In the genomic region with DNA sequence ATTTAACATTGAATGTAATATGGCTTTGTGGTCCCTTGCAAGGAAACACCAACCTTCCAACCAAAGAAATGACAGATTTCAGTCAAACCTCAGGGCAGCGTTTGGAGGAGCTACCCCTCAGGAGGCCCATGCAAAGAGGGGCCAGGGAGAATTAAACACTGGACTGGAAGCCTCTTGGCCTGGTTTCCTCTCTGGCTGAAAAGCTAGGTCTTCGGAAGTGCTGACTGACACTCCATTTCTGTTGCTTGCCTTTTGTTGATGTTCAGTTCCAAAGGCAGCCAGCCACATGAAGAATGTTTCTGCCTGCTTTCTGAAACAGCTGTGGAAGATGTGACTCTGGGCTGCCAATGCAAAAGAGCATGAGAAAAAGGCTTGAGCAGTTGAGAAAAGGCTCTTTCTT, we compare ENCODE assay signal across 23 cellular contexts.
DNase-seq lines count a peak whose midpoint lies in the region; ATAC-seq and TF ChIP-seq lines count a peak whose summit lies in the region.
"Had no signal": no experiment of that assay in that cellular context is flagged by ENCODE, and none has a peak within 500 bp of the region (broad histone marks: within the 10 kb centered on the region; RNA-seq: fewer than 3 reads in every experiment).

No MANE protein-coding gene starts in this region.

- H3K36me3 ChIP-seq in mesenchymal stem cell (ENCODE audit: control insufficient read depth in 1 of 2, insufficient read depth in 2 of 2, low read depth in 1 of 2, low read length in 2 of 2), result no peaks in the 10 kb centered on the region
- H3K36me3 ChIP-seq in vagina, result no peaks in the 10 kb centered on the region
- H3K36me3 ChIP-seq: BLaER1, HAP-1 had no signal

- H3K9me3 ChIP-seq in mesenchymal stem cell (ENCODE audit: control insufficient read depth, low read length) (peaks cover 5% of the 10 kb centered on the region), vagina (no peaks in the 10 kb centered on the region), right cardiac atrium (ENCODE audit: control insufficient read depth, low read length) (no peaks in the 10 kb centered on the region)
- H3K9me3 ChIP-seq: Caco-2 had no signal

- H2AK5ac ChIP-seq in mesenchymal stem cell (ENCODE audit: low read length, severe bottlenecking), result no peak overlapping the region

- no peak overlapping the region for H2BK5ac ChIP-seq in mesenchymal stem cell (ENCODE audit: low read depth, low read length, poor library complexity, severe bottlenecking)

- H3K4me1 ChIP-seq in mesenchymal stem cell (ENCODE audit: control insufficient read depth, insufficient read depth, low read depth, low read length) (no peaks in the 10 kb centered on the region), vagina (no peaks in the 10 kb centered on the region), right cardiac atrium (ENCODE audit: control insufficient read depth, insufficient read depth, low read length) (no peaks in the 10 kb centered on the region)
- H3K4me1 ChIP-seq: BLaER1, Caco-2, HAP-1 had no signal

- no peak overlapping the region for H4K8ac ChIP-seq in mesenchymal stem cell (ENCODE audit: low read length)

- H3K4me2 ChIP-seq in mesenchymal stem cell (ENCODE audit: low read length, poor library complexity, severe bottlenecking), result no peak overlapping the region
- H3K4me2 ChIP-seq: BLaER1, GM23338 had no signal

- no peak overlapping the region for H3K23ac ChIP-seq in mesenchymal stem cell (ENCODE audit: low read length in 2 of 2)

- H3K4me3 ChIP-seq in mesenchymal stem cell (ENCODE audit: insufficient read depth in 1 of 2, low read depth in 1 of 2, low read length in 2 of 2) (no peak overlapping the region), vagina (no peak overlapping the region), right cardiac atrium (ENCODE audit: low read length) (no peak overlapping the region)
- H3K4me3 ChIP-seq: BLaER1, GM23338, HAP-1, SK-N-MC had no signal

- H3K27me3 Mint-ChIP-seq in natural killer cell treated with Interleukin-12 subunit alpha and Interleukin-12 subunit beta and Interleukin-15 and Interleukin-18, amount 100 ng/mL, for 72 hours, result peaks cover 31 to 33% of the 10 kb centered on the region in 2 donors
- H3K27me3 Mint-ChIP-seq in natural killer cell (ENCODE audit: low read depth in 2 of 2) (peaks cover 67 to 84% of the 10 kb centered on the region in 2 donors), brain (peaks cover 9% of the 10 kb centered on the region)

- H2BK120ac ChIP-seq in mesenchymal stem cell (ENCODE audit: low read depth, low read length), result no peak overlapping the region

- no peak overlapping the region for H4K91ac ChIP-seq in mesenchymal stem cell (ENCODE audit: low read length)

- no peak overlapping the region for H2BK12ac ChIP-seq in mesenchymal stem cell (ENCODE audit: low read length in 2 of 2)

- WGBS in mesenchymal stem cell, result 53% methylated on average over 2 of the region's 2 CpGs
- 53% methylated on average over 2 of the region's 2 CpGs for WGBS in right cardiac atrium

- H3K18ac ChIP-seq in mesenchymal stem cell (ENCODE audit: low read depth in 1 of 2, low read length in 2 of 2), result no peak overlapping the region

- H3K27me3 ChIP-seq in mesenchymal stem cell (ENCODE audit: control insufficient read depth in 1 of 2, insufficient read depth in 1 of 2, low read length in 2 of 2) (peaks cover 23 to 45% of the 10 kb centered on the region in 2 experiments), vagina (no peaks in the 10 kb centered on the region), right cardiac atrium (ENCODE audit: control insufficient read depth, insufficient read depth) (no peaks in the 10 kb centered on the region)

- no peaks in the 10 kb centered on the region for H3K9me3 Mint-ChIP-seq in natural killer cell treated with Interleukin-12 subunit alpha and Interleukin-12 subunit beta and Interleukin-15 and Interleukin-18, amount 100 ng/mL, for 72 hours
- H3K9me3 Mint-ChIP-seq in natural killer cell, result peaks cover 0 to 9% of the 10 kb centered on the region in 2 donors
- peaks cover 11 to 26% (median 14%) of the 10 kb centered on the region in 5 experiments for H3K9me3 Mint-ChIP-seq in brain
- H3K9me3 Mint-ChIP-seq: CD4-positive, alpha-beta T cell had no signal

- TF ChIP-seq POLR2A in vagina (IDR thresholded peaks at IDR 0.05), result no peak

- H3K27ac ChIP-seq in mesenchymal stem cell (ENCODE audit: low read length, poor library complexity, severe bottlenecking) (no peak overlapping the region), vagina (no peak overlapping the region), right cardiac atrium (ENCODE audit: low read length) (no peak overlapping the region)
- H3K27ac ChIP-seq: BLaER1, RWPE1, SK-N-MC had no signal

- peak overlapping the region; percentile 1 for H2AFZ ChIP-seq in mesenchymal stem cell (ENCODE audit: low read depth, low read length)
- H2AFZ ChIP-seq: GM23338 had no signal

- no peak for DNase-seq in natural killer cell treated with Interleukin-12 subunit alpha and Interleukin-12 subunit beta and Interleukin-15 and Interleukin-18, amount 100 ng/mL, for 72 hours (ENCODE audit: low spot score)
- no peak for DNase-seq in natural killer cell
- no peak for DNase-seq in mesenchymal stem cell
- peak; percentile 22 to 58 for DNase-seq in vagina (ENCODE audit: extremely low spot score in 2 of 2)
- no peak for DNase-seq in right cardiac atrium
- no peak for DNase-seq in left ventricle myocardium superior
- no peak for DNase-seq in NCI-H226
- DNase-seq: Caco-2; CD4-positive, alpha-beta T cell; GDM1; KG1; NCI-H1092 treated with DMSO at 0.1 percent for 48 hours; NCI-H1436 treated with DMSO at 0.1 percent for 48 hours; NCI-H2081; NCI-H446 treated with DMSO at 0.1 percent for 48 hours; NCI-H526 treated with DMSO at 0.1 percent for 48 hours; SHP77 treated with DMSO at 0.1 percent for 48 hours had no signal

- ATAC-seq in natural killer cell treated with Interleukin-12 subunit alpha and Interleukin-12 subunit beta and Interleukin-15 and Interleukin-18, amount 100 ng/mL, for 72 hours, result no peak
- ATAC-seq in natural killer cell (no peak), right cardiac atrium (no peak), left ventricle myocardium superior (no peak)
- ATAC-seq: GM23338 had no signal

- no peaks in the 10 kb centered on the region for H3K79me1 ChIP-seq in mesenchymal stem cell (replicated peaks; ENCODE audit: low read length, poor library complexity, severe bottlenecking)

- no peak overlapping the region for H3K9ac ChIP-seq in mesenchymal stem cell (ENCODE audit: low read length)
- H3K9ac ChIP-seq: BLaER1 had no signal

- H3K27ac Mint-ChIP-seq in natural killer cell treated with Interleukin-12 subunit alpha and Interleukin-12 subunit beta and Interleukin-15 and Interleukin-18, amount 100 ng/mL, for 72 hours, result peak overlapping the region in 1 of 2 donors; percentile 46
- H3K27ac Mint-ChIP-seq in natural killer cell, result no peak overlapping the region
- H3K27ac Mint-ChIP-seq in brain, result peak overlapping the region in 4 of 5 experiments; percentile 3 to 60 (median 16)
- H3K27ac Mint-ChIP-seq: CD4-positive, alpha-beta T cell; GM23338 had no signal

- TF ChIP-seq CTCF in natural killer cell (IDR thresholded peaks at IDR 0.05) (no peak), brain (conservative IDR thresholded peaks at IDR 0.05) (no peak), vagina (IDR thresholded peaks at IDR 0.05) (no peak)

- intact Hi-C loops in natural killer cell (cut with micrococcal nuclease) (no loop called here), vagina (cut with DNase I) (loop anchor here (5.0 kb wide), 1 partner anchor 579 kb away; no protein-coding TSS in a partner anchor), right cardiac atrium (cut with DNase I) (no loop called here), left ventricle myocardium superior (cut with micrococcal nuclease) (no loop called here)

- H3K4ac ChIP-seq in mesenchymal stem cell (ENCODE audit: low read depth in 1 of 2, low read length in 2 of 2), result no peak overlapping the region

- H3K4me3 Mint-ChIP-seq in natural killer cell treated with Interleukin-12 subunit alpha and Interleukin-12 subunit beta and Interleukin-15 and Interleukin-18, amount 100 ng/mL, for 72 hours, result peak overlapping the region; percentile 0
- H3K4me3 Mint-ChIP-seq in natural killer cell, result no peak overlapping the region
- H3K4me3 Mint-ChIP-seq in brain, result peak overlapping the region in 1 of 5 experiments; percentile 56
- H3K4me3 Mint-ChIP-seq: CD4-positive, alpha-beta T cell; GM23338 had no signal

- peaks cover 24% of the 10 kb centered on the region for H3K36me3 Mint-ChIP-seq in natural killer cell treated with Interleukin-12 subunit alpha and Interleukin-12 subunit beta and Interleukin-15 and Interleukin-18, amount 100 ng/mL, for 72 hours
- H3K36me3 Mint-ChIP-seq in natural killer cell (peaks cover 17% of the 10 kb centered on the region), brain (peaks cover 11% of the 10 kb centered on the region)

- H3K14ac ChIP-seq in mesenchymal stem cell (ENCODE audit: low read length in 2 of 2), result no peak overlapping the region

- H2BK15ac ChIP-seq in mesenchymal stem cell (ENCODE audit: low read depth, poor library complexity, severe bottlenecking), result no peak overlapping the region

- peaks cover 47 to 67% of the 10 kb centered on the region in 2 donors for H3K4me1 Mint-ChIP-seq in natural killer cell treated with Interleukin-12 subunit alpha and Interleukin-12 subunit beta and Interleukin-15 and Interleukin-18, amount 100 ng/mL, for 72 hours (ENCODE audit: low read depth in 2 of 2)
- H3K4me1 Mint-ChIP-seq in natural killer cell (peaks cover 18 to 27% of the 10 kb centered on the region in 2 donors), brain (peaks cover 35% of the 10 kb centered on the region)

Comparison
In these comparisons a context has a peak if more than half of its experiments do, and no peak if none do; other contexts are left out.
1. DNase-seq: peak in vagina (2 of 2); none in natural killer cell treated with Interleukin-12 subunit alpha and Interleukin-12 subunit beta and Interleukin-15 and Interleukin-18, amount 100 ng/mL, for 72 hours (single experiment), natural killer cell (single experiment), mesenchymal stem cell (single experiment), right cardiac atrium (0 of 3), left ventricle myocardium superior (single experiment) and NCI-H226 (single experiment).
2. H3K27ac Mint-ChIP-seq: peak in brain (4 of 5); none in natural killer cell (0 of 2).